Comparison of ENCODE assay signal across 8 cellular contexts in genomic region chr10:3068968-3069737, GRCh38. TPM values are rescaled to one million over a fixed set of nuclear protein-coding genes. Genes with fewer than 3 reads are reported as not detected.
DNase-seq lines count a peak whose midpoint lies in the region; ATAC-seq, FAIRE-seq and TF ChIP-seq lines count a peak whose summit lies in the region.

No MANE protein-coding gene starts in this region.

- H3K27me3 ChIP-seq in esophagus (ENCODE audit: control insufficient read depth in 1 of 2, insufficient read depth in 2 of 2, low read length in 2 of 2) = no peaks in the 10 kb centered on the region

- H3K9me3 ChIP-seq in esophagus (ENCODE audit: control insufficient read depth in 2 of 2, insufficient read depth in 1 of 2, low read depth in 1 of 2, low read length in 1 of 2) = no peaks in the 10 kb centered on the region

- no peaks in the 10 kb centered on the region for H3K9me3 Mint-ChIP-seq in natural killer cell treated with Interleukin-12 subunit alpha and Interleukin-12 subunit beta and Interleukin-15 and Interleukin-18, amount 100 ng/mL, for 72 hours

- H3K27ac ChIP-seq in C4-2B = peak overlapping the region; percentile 84
- peak overlapping the region; percentile 69 to 72 for H3K27ac ChIP-seq in esophagus (ENCODE audit: low read depth in 2 of 2, low read length in 1 of 2)

- TF ChIP-seq CTCF in C4-2B (conservative IDR thresholded peaks at IDR 0.05) (no peak), D721Med (IDR thresholded peaks at IDR 0.05; ENCODE audit: insufficient read depth, missing control alignments) (no peak)

- peak; percentile 43 for DNase-seq in activated CD4-positive, alpha-beta T cell treated with anti-CD3 and anti-CD28 coated beads for 48 hours
- DNase-seq in natural killer cell treated with Interleukin-12 subunit alpha and Interleukin-12 subunit beta and Interleukin-15 and Interleukin-18, amount 100 ng/mL, for 72 hours (ENCODE audit: low spot score) = no peak
- DNase-seq in amniotic stem cell (lab: John Stamatoyannopoulos, UW) (no peak), D721Med (ENCODE audit: insufficient read length, low spot score) (no peak)

- peak overlapping the region; percentile 93 for H3K4me3 Mint-ChIP-seq in natural killer cell treated with Interleukin-12 subunit alpha and Interleukin-12 subunit beta and Interleukin-15 and Interleukin-18, amount 100 ng/mL, for 72 hours

- FAIRE-seq in D721Med (lab: Jason Lieb, UNC) = no peak

- ATAC-seq in GM19023 (IDR thresholded peaks at IDR 0.05; ENCODE audit: unreplicated experiment) (peak; percentile 25), HG03196 (IDR thresholded peaks at IDR 0.05; ENCODE audit: unreplicated experiment) (peak; percentile 29)
- peak; percentile 47 to 54 for ATAC-seq in natural killer cell treated with Interleukin-12 subunit alpha and Interleukin-12 subunit beta and Interleukin-15 and Interleukin-18, amount 100 ng/mL, for 72 hours

- H3K27me3 Mint-ChIP-seq in natural killer cell treated with Interleukin-12 subunit alpha and Interleukin-12 subunit beta and Interleukin-15 and Interleukin-18, amount 100 ng/mL, for 72 hours = peaks cover 0 to 2% of the 10 kb centered on the region in 2 donors

- peak overlapping the region; percentile 80 to 93 for H3K4me3 ChIP-seq in esophagus (ENCODE audit: low read depth in 1 of 2, low read length in 2 of 2)

- peaks cover 0 to 2% of the 10 kb centered on the region in 2 donors for H3K36me3 ChIP-seq in esophagus (ENCODE audit: control insufficient read depth in 2 of 2, insufficient read depth in 2 of 2, low read length in 1 of 2)

- 14 to 15% methylated on average over 56 to 57 of the region's 57 CpGs for WGBS in esophagus, 2 donors

- H3K4me1 Mint-ChIP-seq in natural killer cell treated with Interleukin-12 subunit alpha and Interleukin-12 subunit beta and Interleukin-15 and Interleukin-18, amount 100 ng/mL, for 72 hours (ENCODE audit: low read depth in 2 of 2) = peaks cover 33 to 48% of the 10 kb centered on the region in 2 donors

- peaks cover 23% of the 10 kb centered on the region for H3K36me3 Mint-ChIP-seq in natural killer cell treated with Interleukin-12 subunit alpha and Interleukin-12 subunit beta and Interleukin-15 and Interleukin-18, amount 100 ng/mL, for 72 hours

- H3K27ac Mint-ChIP-seq in natural killer cell treated with Interleukin-12 subunit alpha and Interleukin-12 subunit beta and Interleukin-15 and Interleukin-18, amount 100 ng/mL, for 72 hours = peak overlapping the region; percentile 34 to 81

- peaks cover 5 to 10% of the 10 kb centered on the region in 2 donors for H3K4me1 ChIP-seq in esophagus (ENCODE audit: control insufficient read depth in 2 of 2, insufficient read depth in 2 of 2, low read length in 1 of 2)

RNA-seq across cellular contexts. Expression of gene PFKP, which starts 1.8 kb away (rescaled TPM):
- polyA plus RNA-seq in esophagus = 10 to 100 TPM; 43.9 to 66.9 TPM
- total RNA-seq in natural killer cell treated with Interleukin-12 subunit alpha and Interleukin-12 subunit beta and Interleukin-15 and Interleukin-18, amount 100 ng/mL, for 72 hours = 100 to 1,000 TPM; 199 to 239 TPM
